In the genomic region with DNA sequence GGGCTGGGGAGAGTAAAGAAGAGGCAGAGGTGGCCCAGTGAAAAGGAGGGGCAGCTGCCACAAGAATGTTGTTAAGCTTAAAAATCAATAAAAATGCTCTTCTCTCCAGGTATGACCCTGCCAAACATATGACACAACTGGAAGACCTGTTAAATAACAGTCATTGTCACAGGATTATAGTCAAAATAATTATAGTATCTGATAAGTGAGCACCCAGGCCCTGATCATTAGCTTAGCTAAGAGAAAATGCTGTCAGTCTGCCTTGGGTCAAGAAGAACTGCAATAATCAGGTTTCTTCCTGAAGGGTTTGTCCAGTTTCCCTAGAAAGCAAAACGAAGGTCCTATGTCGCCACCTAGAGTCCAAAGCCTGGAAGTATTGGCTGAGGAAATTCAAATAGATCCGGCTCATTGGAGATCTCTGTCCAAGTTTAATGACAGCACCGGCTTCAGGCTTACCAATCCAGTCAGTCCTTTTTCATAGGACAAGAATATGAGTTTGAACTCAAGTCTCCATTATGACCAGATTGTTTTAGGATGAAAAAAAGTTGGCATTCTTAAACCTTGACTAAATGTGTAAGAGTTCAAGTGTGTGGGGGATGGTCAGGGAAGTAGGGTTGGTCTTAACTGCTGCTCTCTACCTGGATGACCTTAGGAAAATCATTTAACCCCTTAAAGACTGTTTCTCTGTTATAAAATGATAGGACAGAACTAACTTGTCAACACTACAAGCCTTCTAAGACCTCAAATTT, we compare ENCODE assay signal across 8 cellular contexts. TPM values are rescaled to one million over a fixed set of nuclear protein-coding genes. Genes with fewer than 3 reads are reported as not detected.
A peak's percentile ranks its signal among the peaks of the same experiment; 100 is the strongest.
DNase-seq lines count a peak whose midpoint lies in the region; ATAC-seq, FAIRE-seq and TF ChIP-seq lines count a peak whose summit lies in the region.

No MANE protein-coding gene starts in this region.

- peaks cover 12% of the 10 kb centered on the region for H3K4me1 Mint-ChIP-seq in Calu3 (ENCODE audit: low read depth, unreplicated experiment)
- no peaks in the 10 kb centered on the region for H3K4me1 Mint-ChIP-seq in activated CD4-positive, alpha-beta T cell treated with anti-CD3 and anti-CD28 coated beads, Interleukin-2, amount 10 ng/mL, durations not matched to agents 7 days and 5 days

- FAIRE-seq in GM19239 (lab: Jason Lieb, UNC), result peak; percentile 91

- no peak overlapping the region for H3K27ac Mint-ChIP-seq in Calu3 (ENCODE audit: unreplicated experiment)
- H3K27ac Mint-ChIP-seq in activated CD4-positive, alpha-beta T cell treated with anti-CD3 and anti-CD28 coated beads, Interleukin-2, amount 10 ng/mL, durations not matched to agents 7 days and 5 days, result no peak overlapping the region

- H3K36me3 Mint-ChIP-seq in Calu3 (ENCODE audit: insufficient read depth, unreplicated experiment), result no peaks in the 10 kb centered on the region
- H3K36me3 Mint-ChIP-seq in activated CD4-positive, alpha-beta T cell treated with anti-CD3 and anti-CD28 coated beads, Interleukin-2, amount 10 ng/mL, durations not matched to agents 7 days and 5 days (ENCODE audit: low read depth), result no peaks in the 10 kb centered on the region

- POLR2A ChIA-PET in activated CD4-positive, alpha-beta T cell treated with anti-CD3 and anti-CD28 coated beads, Interleukin-2, amount 10 ng/mL, durations not matched to agents 7 days and 5 days (lab: Charles Lee), result no interaction called here

- peaks cover 20% of the 10 kb centered on the region for H3K27me3 Mint-ChIP-seq in Calu3 (ENCODE audit: unreplicated experiment)
- peaks cover 5% of the 10 kb centered on the region for H3K27me3 Mint-ChIP-seq in activated CD4-positive, alpha-beta T cell treated with anti-CD3 and anti-CD28 coated beads, Interleukin-2, amount 10 ng/mL, durations not matched to agents 7 days and 5 days

- DNase-seq in Calu3, result peak; percentile 68
- peak; percentile 42 for DNase-seq in GM19239 (ENCODE audit: insufficient read length, low spot score)
- peak; percentile 37 for DNase-seq in NCI-H226
- DNase-seq in activated CD4-positive, alpha-beta T cell treated with anti-CD3 and anti-CD28 coated beads, Interleukin-2, amount 10 ng/mL, durations not matched to agents 7 days and 5 days, result peak; percentile 54
- peak; percentile 55 for DNase-seq in germinal center (ENCODE audit: low spot score)
- DNase-seq in putamen (ENCODE audit: low spot score), result peak; percentile 47
- no peak for DNase-seq in cortex of kidney (lab: John Stamatoyannopoulos, UW)

- no peaks in the 10 kb centered on the region for H3K9me3 Mint-ChIP-seq in Calu3 (ENCODE audit: low read depth, unreplicated experiment)
- no peaks in the 10 kb centered on the region for H3K9me3 Mint-ChIP-seq in activated CD4-positive, alpha-beta T cell treated with anti-CD3 and anti-CD28 coated beads, Interleukin-2, amount 10 ng/mL, durations not matched to agents 7 days and 5 days

- peak; percentile 52 for TF ChIP-seq CTCF in Calu3 (IDR thresholded peaks at IDR 0.05; ENCODE audit: unreplicated experiment)

- BruUV-seq in Calu3 (replicated peaks; lab: Mats Ljungman, UMichigan), result no TSS peak

- ATAC-seq in HG03521 (IDR thresholded peaks at IDR 0.05; ENCODE audit: unreplicated experiment), result peak; percentile 56

- H3K4me3 Mint-ChIP-seq in Calu3 (ENCODE audit: low read depth, unreplicated experiment), result no peak overlapping the region
- no peak overlapping the region for H3K4me3 Mint-ChIP-seq in activated CD4-positive, alpha-beta T cell treated with anti-CD3 and anti-CD28 coated beads, Interleukin-2, amount 10 ng/mL, durations not matched to agents 7 days and 5 days

- intact Hi-C loops in Calu3 (cut with micrococcal nuclease; ENCODE audit: unreplicated experiment), result loop anchor here (1.0 to 5.0 kb wide), 4 partner anchors 52 to 728 kb away; no protein-coding TSS in a partner anchor

- CTCF ChIA-PET in Calu3 (lab: Charles Lee), result interaction anchor here (0.7 to 2.2 kb wide), 10 partner anchors 52 to 1752 kb away, joined by 3 to 53 read pairs (median 3); no protein-coding TSS in a partner anchor
- CTCF ChIA-PET in activated CD4-positive, alpha-beta T cell treated with anti-CD3 and anti-CD28 coated beads, Interleukin-2, amount 10 ng/mL, durations not matched to agents 7 days and 5 days (lab: Charles Lee), result no interaction called here

RNA-seq across cellular contexts. Expression of a gene that starts 22.5 kb away (rescaled TPM):
- total RNA-seq in Calu3 (2022), result 1.5 and 2.0 TPM in 2 replicates
- not detected for total RNA-seq in activated CD4-positive, alpha-beta T cell treated with anti-CD3 and anti-CD28 coated beads, Interleukin-2, amount 10 ng/mL, durations not matched to agents 7 days and 5 days

RNA-seq across cellular contexts. Expression of a gene that starts 56.7 kb away (rescaled TPM):
- total RNA-seq in Calu3 (2022), result 4.5 and 5.3 TPM in 2 replicates
- not detected for total RNA-seq in activated CD4-positive, alpha-beta T cell treated with anti-CD3 and anti-CD28 coated beads, Interleukin-2, amount 10 ng/mL, durations not matched to agents 7 days and 5 days
